8 cellular contexts compared by ENCODE assay signal in the genomic region with DNA sequence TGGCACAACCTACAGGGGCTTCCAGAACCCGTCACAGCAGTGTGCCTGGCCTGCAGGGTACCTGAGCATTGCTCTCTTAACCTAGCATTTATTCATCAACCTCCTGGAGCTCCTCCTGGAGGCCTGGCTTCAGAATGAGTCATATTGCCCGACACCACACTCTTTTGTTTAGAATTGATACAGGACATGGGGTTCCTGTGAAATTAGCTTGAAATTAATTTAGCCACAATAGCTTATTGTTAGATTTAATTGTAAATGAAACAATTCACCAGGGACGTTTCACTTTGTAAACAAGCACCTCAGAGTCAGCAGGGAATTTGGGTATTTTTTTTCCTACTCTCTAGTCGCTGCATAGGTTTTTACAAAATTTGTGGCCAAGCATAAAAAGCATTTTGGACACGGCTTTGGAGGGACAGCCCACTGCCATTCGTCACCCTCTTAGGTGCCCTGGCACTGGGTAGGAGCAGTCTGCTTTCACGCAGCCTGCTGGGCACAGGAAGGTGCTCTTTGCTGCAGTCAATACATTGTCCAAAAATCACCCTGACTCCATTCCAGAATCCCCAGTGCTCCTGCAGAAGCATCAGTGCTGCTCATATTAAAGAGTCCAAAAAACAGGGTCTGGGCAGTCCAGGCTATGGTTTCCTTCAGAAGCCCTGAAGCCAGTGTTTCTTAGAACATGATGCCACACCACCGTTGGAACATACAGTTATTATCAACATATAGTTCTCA.
DNase-seq lines count a peak whose midpoint lies in the region; ATAC-seq, FAIRE-seq and TF ChIP-seq lines count a peak whose summit lies in the region.

No MANE protein-coding gene starts in this region.

- H3K4me3 Mint-ChIP-seq in nephron progenitor cell = no peak overlapping the region

- H3K9ac ChIP-seq in kidney (ENCODE audit: low read length in 2 of 2) = no peak overlapping the region

- H3K4me3 ChIP-seq in kidney (ENCODE audit: low read length in 2 of 2) = no peak overlapping the region

- TF ChIP-seq POLR2A in GM15510 (IDR thresholded peaks at IDR 0.05; ENCODE audit: borderline replicate concordance, extremely low read depth, insufficient read length) = peak; percentile 44

- H3K4me1 ChIP-seq in kidney (ENCODE audit: control insufficient read depth in 1 of 2, insufficient read depth in 1 of 2, low read depth in 1 of 2, low read length in 2 of 2) = peaks cover 0 to 4% of the 10 kb centered on the region in 2 donors

- intact Hi-C loops in kidney (cut with DNase I) = no loop called here

- no peak overlapping the region for H3K27ac Mint-ChIP-seq in nephron progenitor cell

- FAIRE-seq in kidney (lab: Jason Lieb, UNC) = no peak

- peaks cover 6% of the 10 kb centered on the region for H3K4me1 Mint-ChIP-seq in nephron progenitor cell

- ATAC-seq in GM21526 (IDR thresholded peaks at IDR 0.05; ENCODE audit: low FRiP score, unreplicated experiment) (peak; percentile 50), esophagus mucosa (peak; percentile 43)

- H3K27me3 Mint-ChIP-seq in nephron progenitor cell (ENCODE audit: low read depth, poor library complexity) = peaks cover 8% of the 10 kb centered on the region

- no peaks in the 10 kb centered on the region for H3K36me3 ChIP-seq in kidney (ENCODE audit: control insufficient read depth in 1 of 2, insufficient read depth in 2 of 2, low read length in 2 of 2)

- H3K9me3 ChIP-seq in kidney (ENCODE audit: control insufficient read depth in 1 of 2, low read length in 2 of 2) = no peaks in the 10 kb centered on the region

- peak; percentile 36; the same call in 1 of the 2 replicates for TF ChIP-seq RAD21 in Ishikawa (IDR thresholded peaks at IDR 0.05; ENCODE audit: low read depth)

- no peak for TF ChIP-seq CTCF in nephron progenitor cell (IDR thresholded peaks at IDR 0.05)
- TF ChIP-seq CTCF in kidney (IDR thresholded peaks at IDR 0.05; ENCODE audit: borderline replicate concordance, extremely low read depth, insufficient read depth) = no peak

- DNase-seq in nephron progenitor cell (no peak), NCI-H446 (lab: John Stamatoyannopoulos, UW) (no peak), kidney (no peak), GOT3 (lab: John Stamatoyannopoulos, UW) (no peak)

- H3K9me3 Mint-ChIP-seq in nephron progenitor cell = no peaks in the 10 kb centered on the region

- TF ChIP-seq EP300 in Ishikawa (IDR thresholded peaks at IDR 0.05; ENCODE audit: borderline replicate concordance) = no peak

- H3K36me3 Mint-ChIP-seq in nephron progenitor cell (ENCODE audit: low read depth) = no peaks in the 10 kb centered on the region

- no peak overlapping the region for H3K27ac ChIP-seq in kidney (ENCODE audit: low read depth in 2 of 2, low read length in 2 of 2)

TF ChIP-seq in Ishikawa, 13 proteins besides CTCF, POLR2A, EP300 and RAD21:
- TF ChIP-seq, protein P1, sequence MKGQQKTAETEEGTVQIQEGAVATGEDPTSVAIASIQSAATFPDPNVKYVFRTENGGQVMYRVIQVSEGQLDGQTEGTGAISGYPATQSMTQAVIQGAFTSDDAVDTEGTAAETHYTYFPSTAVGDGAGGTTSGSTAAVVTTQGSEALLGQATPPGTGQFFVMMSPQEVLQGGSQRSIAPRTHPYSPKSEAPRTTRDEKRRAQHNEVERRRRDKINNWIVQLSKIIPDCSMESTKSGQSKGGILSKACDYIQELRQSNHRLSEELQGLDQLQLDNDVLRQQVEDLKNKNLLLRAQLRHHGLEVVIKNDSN (IDR thresholded peaks at IDR 0.05) = no peak
- TF ChIP-seq CEBPB (IDR thresholded peaks at IDR 0.05) (no peak), TAF1 (IDR thresholded peaks at IDR 0.05; ENCODE audit: low read depth) (no peak), EGR1 (IDR thresholded peaks at IDR 0.05) (no peak), TEAD4 (IDR thresholded peaks at IDR 0.05) (no peak)
TF ChIP-seq in Ishikawa: peak in this region for 0.
